In genomic region chr14:105908006-105908405, GRCh38 we compare ENCODE assay signal across 23 cellular contexts.
"Had no signal": no experiment of that assay in that cellular context is flagged by ENCODE, and none has a peak within 500 bp of the region (broad histone marks: within the 10 kb centered on the region; RNA-seq: fewer than 3 reads in every experiment).

No MANE protein-coding gene starts in this region.

- H3K36me3 Mint-ChIP-seq: immature natural killer cell had no signal

- H3K4me3 Mint-ChIP-seq: nephron; stimulated activated naive CD8-positive, alpha-beta T cell treated with anti-CD3 and anti-CD28 coated beads, Interleukin-15, amount 100 ng/mL, for 72 hours had no signal

- H3K27me3 ChIP-seq: colonic mucosa, transverse colon had no signal

- H3K27ac Mint-ChIP-seq: nephron had no signal

- H3K4me3 ChIP-seq: colonic mucosa, esophagus squamous epithelium, gastroesophageal sphincter, left ventricle myocardium inferior, lower lobe of right lung, prostate gland, thoracic aorta, transverse colon had no signal

- FAIRE-seq: keratinocyte, small intestine had no signal

- H3K4me1 ChIP-seq: colonic mucosa, esophagus squamous epithelium, gastroesophageal sphincter, left ventricle myocardium inferior, lower lobe of right lung, parathyroid adenoma, prostate gland, transverse colon had no signal

- H3K27ac ChIP-seq: colonic mucosa, esophagus squamous epithelium, gastroesophageal sphincter, left ventricle myocardium inferior, lower lobe of right lung, parathyroid adenoma, prostate gland, thoracic aorta, transverse colon had no signal

- ATAC-seq: gastroesophageal sphincter, left cardiac atrium had no signal

- H3K9me3 ChIP-seq: colonic mucosa, esophagus squamous epithelium, lower lobe of right lung, prostate gland, thoracic aorta, transverse colon had no signal

- H3K9ac ChIP-seq: parathyroid adenoma had no signal

- H3K4me1 Mint-ChIP-seq: nephron had no signal

- H3K36me3 ChIP-seq: colonic mucosa, esophagus squamous epithelium, gastroesophageal sphincter, left ventricle myocardium inferior, lower lobe of right lung, prostate gland, thoracic aorta, transverse colon had no signal

- H3K9me3 Mint-ChIP-seq: immature natural killer cell had no signal

- DNase-seq: colonic mucosa; dermis blood vessel endothelial cell; esophagus squamous epithelium; foreskin fibroblast; glutamatergic neuron; left cardiac atrium; left ventricle myocardium inferior; lower lobe of right lung; mesenchymal stem cell; midbrain; occipital lobe; small intestine; stimulated activated CD4-positive, alpha-beta T cell treated with anti-CD3 and anti-CD28 coated beads, Interleukin-12 subunit alpha, Interleukin-12 subunit beta, amount 100 ng/mL, for 4 hours; stimulated activated naive CD8-positive, alpha-beta T cell treated with anti-CD3 and anti-CD28 coated beads, Interleukin-15, amount 100 ng/mL, for 72 hours; substantia nigra had no signal
